In the genomic region with DNA sequence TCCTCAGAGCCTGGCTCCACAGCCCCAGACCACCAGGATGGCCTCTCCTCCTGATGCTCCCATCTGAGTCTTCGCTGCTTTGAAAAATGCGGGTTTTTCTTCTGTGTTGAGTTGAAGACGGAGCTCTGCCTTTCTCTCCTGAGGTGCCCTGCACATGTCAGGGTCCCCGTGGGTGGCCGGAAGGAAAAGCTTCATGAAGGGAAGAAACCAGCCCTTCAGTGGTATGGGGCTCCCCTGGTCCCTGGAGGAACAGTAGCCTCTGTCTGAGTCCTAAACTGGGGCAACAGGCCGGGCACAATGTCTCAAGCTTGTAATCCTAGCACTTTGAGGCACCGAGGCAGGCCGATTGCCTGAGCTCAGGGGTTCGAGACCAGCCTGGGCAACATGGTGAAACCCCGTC, we compare ENCODE assay signal across 18 cellular contexts. TPM values are rescaled to one million over a fixed set of nuclear protein-coding genes. Genes with fewer than 3 reads are reported as not detected.
A peak's percentile ranks its signal among the peaks of the same experiment; 100 is the strongest.
DNase-seq lines count a peak whose midpoint lies in the region; ATAC-seq and TF ChIP-seq lines count a peak whose summit lies in the region.
"Had no signal": no experiment of that assay in that cellular context is flagged by ENCODE, and none has a peak within 500 bp of the region (broad histone marks: within the 10 kb centered on the region; RNA-seq: fewer than 3 reads in every experiment).

No MANE protein-coding gene starts in this region.

- no peaks in the 10 kb centered on the region for H3K27me3 Mint-ChIP-seq in activated CD4-positive, alpha-beta T cell treated with anti-CD3 and anti-CD28 coated beads, Interleukin-2, amount 10 ng/mL, durations not matched to agents 7 days and 5 days
- H3K27me3 Mint-ChIP-seq in activated CD8-positive, alpha-beta T cell treated with anti-CD3 and anti-CD28 coated beads, Interleukin-2, amount 10 ng/mL, durations not matched to agents 7 days and 5 days (ENCODE audit: low read depth) = no peaks in the 10 kb centered on the region
- H3K27me3 Mint-ChIP-seq in mesothelial cell of epicardium (ENCODE audit: low read depth) = no peaks in the 10 kb centered on the region

- no peaks in the 10 kb centered on the region for H3K9me3 ChIP-seq in tibial artery
- H3K9me3 ChIP-seq: stomach had no signal

- CTCF ChIA-PET in activated CD4-positive, alpha-beta T cell treated with anti-CD3 and anti-CD28 coated beads, Interleukin-2, amount 10 ng/mL, durations not matched to agents 7 days and 5 days (lab: Charles Lee) = interaction anchor here (0.6 to 3.8 kb wide), 7 partner anchors 8 to 701 kb away, joined by 3 to 23 read pairs (median 3); no protein-coding TSS in a partner anchor
- CTCF ChIA-PET in activated CD8-positive, alpha-beta T cell treated with anti-CD3 and anti-CD28 coated beads, Interleukin-2, amount 10 ng/mL, durations not matched to agents 7 days and 5 days (lab: Charles Lee) = interaction anchor here (0.7 to 4.8 kb wide), 11 partner anchors 9 to 591 kb away, joined by 3 to 32 read pairs (median 5); partner anchors contain the start of gene CAB39

- no peak for ATAC-seq in activated CD8-positive, alpha-beta T cell treated with anti-CD3 and anti-CD28 coated beads, Interleukin-2, amount 10 ng/mL, durations not matched to agents 7 days and 5 days
- no peak for ATAC-seq in foreskin keratinocyte
- no peak for ATAC-seq in GM18498 (IDR thresholded peaks at IDR 0.05; ENCODE audit: unreplicated experiment)

- H3K4me3 ChIP-seq in GM12875 (ENCODE audit: low read depth, low read length) (peak overlapping the region; percentile 54), tibial artery (no peak overlapping the region)
- H3K4me3 ChIP-seq: stomach had no signal

- no peaks in the 10 kb centered on the region for H3K9me3 Mint-ChIP-seq in activated CD4-positive, alpha-beta T cell treated with anti-CD3 and anti-CD28 coated beads, Interleukin-2, amount 10 ng/mL, durations not matched to agents 7 days and 5 days
- H3K9me3 Mint-ChIP-seq in activated CD8-positive, alpha-beta T cell treated with anti-CD3 and anti-CD28 coated beads, Interleukin-2, amount 10 ng/mL, durations not matched to agents 7 days and 5 days (ENCODE audit: insufficient read depth) = no peaks in the 10 kb centered on the region
- no peaks in the 10 kb centered on the region for H3K9me3 Mint-ChIP-seq in mesothelial cell of epicardium
- H3K9me3 Mint-ChIP-seq: HFFc6, neural crest cell had no signal

- H3K27ac Mint-ChIP-seq in activated CD4-positive, alpha-beta T cell treated with anti-CD3 and anti-CD28 coated beads, Interleukin-2, amount 10 ng/mL, durations not matched to agents 7 days and 5 days = peak overlapping the region; percentile 91
- H3K27ac Mint-ChIP-seq in activated CD8-positive, alpha-beta T cell treated with anti-CD3 and anti-CD28 coated beads, Interleukin-2, amount 10 ng/mL, durations not matched to agents 7 days and 5 days = peak overlapping the region; percentile 99
- peak overlapping the region; percentile 39 for H3K27ac Mint-ChIP-seq in mesothelial cell of epicardium
- H3K27ac Mint-ChIP-seq: HFFc6 had no signal

- intact Hi-C loops in tibial artery (cut with DNase I; ENCODE audit: low total_unique reads) = no loop called here

- no peaks in the 10 kb centered on the region for H3K36me3 ChIP-seq in tibial artery
- H3K36me3 ChIP-seq: stomach had no signal

- peak overlapping the region; percentile 78 for H3K4me3 Mint-ChIP-seq in activated CD4-positive, alpha-beta T cell treated with anti-CD3 and anti-CD28 coated beads, Interleukin-2, amount 10 ng/mL, durations not matched to agents 7 days and 5 days
- H3K4me3 Mint-ChIP-seq in activated CD8-positive, alpha-beta T cell treated with anti-CD3 and anti-CD28 coated beads, Interleukin-2, amount 10 ng/mL, durations not matched to agents 7 days and 5 days = peak overlapping the region; percentile 86
- H3K4me3 Mint-ChIP-seq in mesothelial cell of epicardium = no peak overlapping the region
- H3K4me3 Mint-ChIP-seq: HFFc6, neural crest cell had no signal

- peaks cover 20% of the 10 kb centered on the region for H3K36me3 Mint-ChIP-seq in activated CD4-positive, alpha-beta T cell treated with anti-CD3 and anti-CD28 coated beads, Interleukin-2, amount 10 ng/mL, durations not matched to agents 7 days and 5 days (ENCODE audit: low read depth)
- peaks cover 43% of the 10 kb centered on the region for H3K36me3 Mint-ChIP-seq in activated CD8-positive, alpha-beta T cell treated with anti-CD3 and anti-CD28 coated beads, Interleukin-2, amount 10 ng/mL, durations not matched to agents 7 days and 5 days (ENCODE audit: low read depth)
- H3K36me3 Mint-ChIP-seq in mesothelial cell of epicardium = no peaks in the 10 kb centered on the region

- TF ChIP-seq CTCF in GM12875 (IDR thresholded peaks at IDR 0.05; ENCODE audit: borderline replicate concordance, insufficient read depth, low read depth, low read length) (no peak), mesothelial cell of epicardium (IDR thresholded peaks at IDR 0.05; ENCODE audit: unreplicated experiment) (no peak), foreskin keratinocyte (conservative IDR thresholded peaks at IDR 0.05) (no peak), tibial artery (IDR thresholded peaks at IDR 0.05) (no peak)

- DNase-seq in activated CD4-positive, alpha-beta T cell treated with anti-CD3 and anti-CD28 coated beads, Interleukin-2, amount 10 ng/mL, durations not matched to agents 7 days and 5 days = no peak
- DNase-seq in activated CD4-positive, alpha-beta T cell treated with anti-CD3 and anti-CD28 coated beads for 4 hours = no peak
- no peak for DNase-seq in activated CD8-positive, alpha-beta T cell treated with anti-CD3 and anti-CD28 coated beads, Interleukin-2, amount 10 ng/mL, durations not matched to agents 7 days and 5 days
- DNase-seq in mesothelial cell of epicardium (ENCODE audit: low spot score in 2 of 2, unreplicated experiment in 2 of 2) (no peak), foreskin keratinocyte (no peak), tibial artery (no peak)
- DNase-seq: amygdala, C1 segment of cervical spinal cord, HFFc6, mesenchymal stem cell, NCI-H146, NCI-H774, PC-3, retina, stomach had no signal

- POLR2A ChIA-PET in activated CD4-positive, alpha-beta T cell treated with anti-CD3 and anti-CD28 coated beads, Interleukin-2, amount 10 ng/mL, durations not matched to agents 7 days and 5 days (lab: Charles Lee) = no interaction called here
- POLR2A ChIA-PET in activated CD8-positive, alpha-beta T cell treated with anti-CD3 and anti-CD28 coated beads, Interleukin-2, amount 10 ng/mL, durations not matched to agents 7 days and 5 days (lab: Charles Lee) = interaction anchor here (0.7 to 6.8 kb wide), 11 partner anchors 9 to 123 kb away, joined by 3 to 108 read pairs (median 4); partner anchors contain the start of gene CAB39

- H3K4me1 ChIP-seq in foreskin keratinocyte (no peaks in the 10 kb centered on the region), tibial artery (no peaks in the 10 kb centered on the region)

- peaks cover 85% of the 10 kb centered on the region for H3K4me1 Mint-ChIP-seq in activated CD4-positive, alpha-beta T cell treated with anti-CD3 and anti-CD28 coated beads, Interleukin-2, amount 10 ng/mL, durations not matched to agents 7 days and 5 days
- H3K4me1 Mint-ChIP-seq in activated CD8-positive, alpha-beta T cell treated with anti-CD3 and anti-CD28 coated beads, Interleukin-2, amount 10 ng/mL, durations not matched to agents 7 days and 5 days (ENCODE audit: low read depth) = peaks cover 95% of the 10 kb centered on the region
- H3K4me1 Mint-ChIP-seq in mesothelial cell of epicardium = peaks cover 12% of the 10 kb centered on the region

- no peak overlapping the region for H3K27ac ChIP-seq in foreskin keratinocyte
- H3K27ac ChIP-seq in tibial artery = no peak overlapping the region

- no peaks in the 10 kb centered on the region for H3K27me3 ChIP-seq in foreskin keratinocyte
- no peaks in the 10 kb centered on the region for H3K27me3 ChIP-seq in tibial artery
- H3K27me3 ChIP-seq: stomach had no signal

RNA-seq across cellular contexts. Expression of gene CAB39, which starts 54.7 kb away (rescaled TPM):
- 100 to 1,000 TPM; 135 to 154 TPM for total RNA-seq in activated CD4-positive, alpha-beta T cell treated with anti-CD3 and anti-CD28 coated beads, Interleukin-2, amount 10 ng/mL, durations not matched to agents 7 days and 5 days
- 100 to 1,000 TPM; 175 to 178 TPM for total RNA-seq in activated CD8-positive, alpha-beta T cell treated with anti-CD3 and anti-CD28 coated beads, Interleukin-2, amount 10 ng/mL, durations not matched to agents 7 days and 5 days
- total RNA-seq in mesothelial cell of epicardium (39.2 to 43.0 TPM (median 41.7 TPM) in 3 replicates), foreskin keratinocyte (179 and 191 TPM in 2 replicates)
- 67.8 and 73.5 TPM in 2 replicates for polyA plus RNA-seq in foreskin keratinocyte

Comparison
In these comparisons a context has a peak if more than half of its experiments do, and no peak if none do; other contexts are left out.
1. H3K27ac Mint-ChIP-seq: peak in every context shown above with its lines; median percentile 99 in activated CD8-positive, alpha-beta T cell treated with anti-CD3 and anti-CD28 coated beads, Interleukin-2, amount 10 ng/mL, durations not matched to agents 7 days and 5 days; 91 in activated CD4-positive, alpha-beta T cell treated with anti-CD3 and anti-CD28 coated beads, Interleukin-2, amount 10 ng/mL, durations not matched to agents 7 days and 5 days; 39 in mesothelial cell of epicardium.